ENCODE assay signal across 20 cellular contexts in genomic region chr3:153830552-153830951, GRCh38.
"Had no signal": no experiment of that assay in that cellular context is flagged by ENCODE, and none has a peak within 500 bp of the region (broad histone marks: within the 10 kb centered on the region; RNA-seq: fewer than 3 reads in every experiment).

No MANE protein-coding gene starts in this region.

- H3K36me3 ChIP-seq: SJCRH30 had no signal

- H3K27ac ChIP-seq: PC-9, SJCRH30 had no signal

- H3K4me2 ChIP-seq: PC-9 had no signal

- H3K27me3 ChIP-seq: SJCRH30 had no signal

- DNase-seq: activated B cell treated with CpG ODN at 0.5 μM for 24 hours; activated CD4-positive, alpha-beta T cell treated with anti-CD3 and anti-CD28 coated beads for 1 hour; activated CD4-positive, alpha-beta T cell treated with anti-CD3 and anti-CD28 coated beads, Interleukin-2, amount 10 ng/mL, durations not matched to agents 24 days and 14 days; activated CD4-positive, alpha-beta T cell treated with anti-CD3 and anti-CD28 coated beads, Interleukin-2, amount 50 U/mL, for 48 hours; activated CD8-positive, alpha-beta memory T cell treated with anti-CD3 and anti-CD28 coated beads, Interleukin-2, amount 10 ng/mL, durations not matched to agents 7 days and 5 days; activated effector memory CD4-positive, alpha-beta T cell treated with Interleukin-2 at 50 U/mL for 16 hours; activated naive CD4-positive, alpha-beta T cell; activated T-cell treated with anti-CD3 and anti-CD28 coated beads, Interleukin-2, amount 50 U/mL, for 24 hours; amygdala; Karpas-422; NCI-H1048; NCI-H1436; NCI-H1694 treated with DMSO at 0.1 percent for 48 hours; NCI-H2029 treated with DMSO at 0.1 percent for 48 hours; NCI-H345; NCI-H510A; NCI-H526 treated with DMSO at 0.1 percent for 48 hours; PC-9; SJCRH30 had no signal

- ATAC-seq: activated CD8-positive, alpha-beta memory T cell treated with anti-CD3 and anti-CD28 coated beads, Interleukin-2, amount 10 ng/mL, durations not matched to agents 7 days and 5 days; K562 had no signal

- H2AFZ ChIP-seq: PC-9 had no signal

- H3K9me3 ChIP-seq: SJCRH30 had no signal

- H3K4me3 ChIP-seq: K562, PC-9, SJCRH30 had no signal
